11 cellular contexts compared by ENCODE assay signal in genomic region chr17:41733348-41734138, GRCh38. TPM values are rescaled to one million over a fixed set of nuclear protein-coding genes. Genes with fewer than 3 reads are reported as not detected.
DNase-seq lines count a peak whose midpoint lies in the region; ATAC-seq and TF ChIP-seq lines count a peak whose summit lies in the region.
"Had no signal": no experiment of that assay in that cellular context is flagged by ENCODE, and none has a peak within 500 bp of the region (broad histone marks: within the 10 kb centered on the region; RNA-seq: fewer than 3 reads in every experiment).

No MANE protein-coding gene starts in this region.

- H3K9me3 ChIP-seq in mammary epithelial cell (replicated peaks; ENCODE audit: insufficient read depth, low read length) (no peaks in the 10 kb centered on the region), mucosa of rectum (ENCODE audit: control insufficient read depth in 2 of 2, low read length in 2 of 2) (no peaks in the 10 kb centered on the region)

- H3K36me3 ChIP-seq in mammary epithelial cell (ENCODE audit: insufficient read depth, low read length) = no peaks in the 10 kb centered on the region
- no peaks in the 10 kb centered on the region for H3K36me3 ChIP-seq in mucosa of rectum (ENCODE audit: control insufficient read depth in 2 of 2, insufficient read depth in 2 of 2, low read length in 2 of 2)

- intact Hi-C loops in mammary epithelial cell (cut with micrococcal nuclease) (no loop called here), head of caudate nucleus (cut with DNase I) (no loop called here)

- H3K27ac ChIP-seq in mammary epithelial cell (ENCODE audit: insufficient read depth, low read depth, low read length) = no peak overlapping the region
- H3K27ac ChIP-seq in mucosa of rectum (ENCODE audit: low read depth in 2 of 2, low read length in 2 of 2) = no peak overlapping the region

- 43% methylated on average over 13 of the region's 40 CpGs for WGBS in mammary epithelial cell (ENCODE audit: low coverage, missing lambda C conversion rate)

- in situ Hi-C loops in mammary epithelial cell (cut with MboI; ENCODE audit: low sequenced_read_pairs in 2 of 2) = loop anchor here in 1 of 2 donors (25.0 kb wide), 1 partner anchor 379 kb away; the partner anchor contains the start of genes DHX58, HSPB9 and KAT2A

- no peak overlapping the region for H3K9ac ChIP-seq in mammary epithelial cell (ENCODE audit: insufficient read depth, low read length)
- H3K9ac ChIP-seq in mucosa of rectum (ENCODE audit: low read depth in 1 of 2, low read length in 2 of 2) = no peak overlapping the region

- peak overlapping the region; percentile 98 for H3K4me2 ChIP-seq in mammary epithelial cell (ENCODE audit: insufficient read depth, low read depth, low read length)

- CTCF ChIA-PET in mammary epithelial cell (lab: Charles Lee; ENCODE audit: low non-redundant PET) = interaction anchor here (0.8 kb wide), 1 partner anchor 197 kb away, joined by 17 read pairs; no protein-coding TSS in a partner anchor

- peak; percentile 15 for DNase-seq in stimulated activated CD4-positive, alpha-beta T cell treated with anti-CD3 and anti-CD28 coated beads, Interleukin-15, amount 100 ng/mL, for 24 hours
- no peak for DNase-seq in stimulated activated CD4-positive, alpha-beta T cell treated with anti-CD3 and anti-CD28 coated beads, Interleukin-2, amount 100 ng/mL, for 24 hours
- no peak for DNase-seq in mammary epithelial cell
- DNase-seq in head of caudate nucleus = no peak
- no peak for DNase-seq in NAMALWA (ENCODE audit: low spot score)
- DNase-seq: cerebellar nuclear complex, DMS 273 treated with DMSO at 0.1 percent for 48 hours, Karpas-422 had no signal

- H3K4me1 ChIP-seq in mammary epithelial cell (ENCODE audit: insufficient read depth, low read length) (peaks cover 20% of the 10 kb centered on the region), mucosa of rectum (ENCODE audit: control insufficient read depth in 2 of 2, insufficient read depth in 2 of 2, low read length in 2 of 2) (peaks cover 0 to 9% of the 10 kb centered on the region in 2 donors)

- no TSS peak for BruUV-seq in mammary epithelial cell (replicated peaks; lab: Mats Ljungman, UMichigan)

- peak overlapping the region; percentile 94 for H2AFZ ChIP-seq in mammary epithelial cell (ENCODE audit: low read depth, low read length)

- TF ChIP-seq CTCF in mammary epithelial cell (conservative IDR thresholded peaks at IDR 0.05 in 1 of 2, IDR thresholded peaks at IDR 0.05 in 1 of 2; ENCODE audit: extremely low read depth in 1 of 2, insufficient read depth in 1 of 2, low read depth in 1 of 2, low read length in 2 of 2) = no peak

- ATAC-seq in HG03565 (IDR thresholded peaks at IDR 0.05; ENCODE audit: unreplicated experiment) = no peak
- no peak for ATAC-seq in GM21390 (IDR thresholded peaks at IDR 0.05; ENCODE audit: unreplicated experiment)

- H3K27me3 ChIP-seq in mammary epithelial cell (ENCODE audit: insufficient read depth, low read length) (no peaks in the 10 kb centered on the region), mucosa of rectum (ENCODE audit: control insufficient read depth in 2 of 2, insufficient read depth in 2 of 2, low read length in 2 of 2) (peaks cover 35 to 50% of the 10 kb centered on the region in 2 donors)

- peak overlapping the region; percentile 31 to 70 (median 59) for H3K4me3 ChIP-seq in mammary epithelial cell (replicated peaks in 1 of 3; ENCODE audit: insufficient read depth in 1 of 3, low read depth in 2 of 3, low read length in 3 of 3)
- peak overlapping the region; percentile 16 to 27 for H3K4me3 ChIP-seq in mucosa of rectum (ENCODE audit: low read length in 2 of 2)

- H3K79me2 ChIP-seq in mammary epithelial cell (ENCODE audit: insufficient read depth, low read length) = no peaks in the 10 kb centered on the region

- H4K20me1 ChIP-seq in mammary epithelial cell (ENCODE audit: insufficient read depth, low read length) = no peaks in the 10 kb centered on the region

- dilution Hi-C loops in mammary epithelial cell (cut with HindIII; ENCODE audit: low sequenced_read_pairs) = no loop called here

RNA-seq across cellular contexts. Expression of gene HAP1, which starts 0.9 kb away (rescaled TPM):
- 1 to 10 TPM; 2.2 to 3.7 TPM for total RNA-seq in mammary epithelial cell
- polyA plus RNA-seq in mammary epithelial cell = 0.70 TPM
- polyA minus RNA-seq in mammary epithelial cell = 0.72 TPM

RNA-seq across cellular contexts. Expression of gene GAST, which starts 21.4 kb away (rescaled TPM):
- 1 to 10 TPM in 1 of 2 donors, under 1 TPM in 1; 0.67 to 2.0 TPM for total RNA-seq in mammary epithelial cell
- polyA plus RNA-seq in mammary epithelial cell = 0.94 TPM
- 7.5 TPM for polyA minus RNA-seq in mammary epithelial cell

RNA-seq across cellular contexts. Expression of gene EIF1, which starts 44.9 kb away (rescaled TPM):
- 100 to 1,000 TPM in 1 of 2 donors, 10 to 100 TPM in 1; 78.9 to 981 TPM for total RNA-seq in mammary epithelial cell
- polyA plus RNA-seq in mammary epithelial cell = 108 TPM
- polyA minus RNA-seq in mammary epithelial cell = 399 TPM

RNA-seq across cellular contexts. Expression of gene JUP, which starts 53.0 kb away (rescaled TPM):
- total RNA-seq in mammary epithelial cell = 100 to 1,000 TPM; 444 to 578 TPM
- 223 TPM for polyA plus RNA-seq in mammary epithelial cell
- polyA minus RNA-seq in mammary epithelial cell = 582 TPM
